ENCODE assay signal across 8 cellular contexts in genomic region chr19:50432221-50432626, GRCh38. TPM values are rescaled to one million over a fixed set of nuclear protein-coding genes. Genes with fewer than 3 reads are reported as not detected.
DNase-seq lines count a peak whose midpoint lies in the region; ATAC-seq and TF ChIP-seq lines count a peak whose summit lies in the region.

No MANE protein-coding gene starts in this region.

- peak overlapping the region; percentile 66 for H3K4me3 Mint-ChIP-seq in activated T-cell treated with anti-CD3 and anti-CD28 coated beads, Interleukin-2, amount 50 U/mL, for 24 hours
- peak overlapping the region; percentile 73 for H3K4me3 Mint-ChIP-seq in T-helper 17 cell

- H3K9me3 Mint-ChIP-seq in activated T-cell treated with anti-CD3 and anti-CD28 coated beads, Interleukin-2, amount 50 U/mL, for 24 hours: no peaks in the 10 kb centered on the region

- no peak for DNase-seq in activated T-cell treated with anti-CD3 and anti-CD28 coated beads, Interleukin-2, amount 50 U/mL, for 24 hours
- DNase-seq in activated T-cell treated with anti-CD3 and anti-CD28 coated beads, Interleukin-2, amount 50 U/mL, for 48 hours: no peak
- DNase-seq in T-helper 17 cell: no peak
- no peak for DNase-seq in right atrium auricular region (ENCODE audit: low spot score)
- no peak for DNase-seq in spleen
- no peak for DNase-seq in NCI-H1694 treated with DMSO at 0.1 percent for 48 hours (lab: John Stamatoyannopoulos, UW)
- DNase-seq in GF-D8 (lab: John Stamatoyannopoulos, UW): no peak

- TF ChIP-seq CTCF in right atrium auricular region (IDR thresholded peaks at IDR 0.05) (no peak), spleen (IDR thresholded peaks at IDR 0.05 in 8 of 11, conservative IDR thresholded peaks at IDR 0.05 in 3 of 11) (no peak)

- H3K4me3 ChIP-seq in right atrium auricular region (peak overlapping the region; percentile 59 to 66), spleen (peak overlapping the region; percentile 43 to 78 (median 62))

- peaks cover 50% of the 10 kb centered on the region for H3K27me3 Mint-ChIP-seq in activated T-cell treated with anti-CD3 and anti-CD28 coated beads, Interleukin-2, amount 50 U/mL, for 24 hours
- peaks cover 36% of the 10 kb centered on the region for H3K27me3 Mint-ChIP-seq in T-helper 17 cell

- H3K27me3 ChIP-seq in right atrium auricular region (peaks cover 0 to 7% of the 10 kb centered on the region in 2 donors), spleen (replicated peaks in 1 of 7) (peaks cover 0 to 41% (median 9%) of the 10 kb centered on the region in 7 donors)

- H3K36me3 ChIP-seq in right atrium auricular region (no peaks in the 10 kb centered on the region), spleen (no peaks in the 10 kb centered on the region)

- H3K27ac ChIP-seq in right atrium auricular region (peak overlapping the region; percentile 42 to 75), spleen (peak overlapping the region; percentile 66 to 94 (median 85))

- H3K4me1 Mint-ChIP-seq in activated T-cell treated with anti-CD3 and anti-CD28 coated beads, Interleukin-2, amount 50 U/mL, for 24 hours (ENCODE audit: low read depth): peaks cover 13% of the 10 kb centered on the region
- peaks cover 11% of the 10 kb centered on the region for H3K4me1 Mint-ChIP-seq in T-helper 17 cell

- H3K36me3 Mint-ChIP-seq in activated T-cell treated with anti-CD3 and anti-CD28 coated beads, Interleukin-2, amount 50 U/mL, for 24 hours (ENCODE audit: low read depth): no peaks in the 10 kb centered on the region
- H3K36me3 Mint-ChIP-seq in T-helper 17 cell (ENCODE audit: low read depth): peaks cover 4% of the 10 kb centered on the region

- ATAC-seq in T-helper 17 cell (no peak), GM18861 (IDR thresholded peaks at IDR 0.05; ENCODE audit: unreplicated experiment) (no peak)

- intact Hi-C loops in spleen (cut with DNase I; ENCODE audit: low total_unique reads): no loop called here

- 0 to 2% (median 1%) methylated on average over 8 to 27 of the region's 27 CpGs for WGBS in spleen, 5 donors

- TF ChIP-seq POLR2A in spleen (IDR thresholded peaks at IDR 0.05): no peak

- H3K9me3 ChIP-seq in T-helper 17 cell (ENCODE audit: control insufficient read depth, low read length, poor library complexity, severe bottlenecking) (no peaks in the 10 kb centered on the region), right atrium auricular region (no peaks in the 10 kb centered on the region), spleen (no peaks in the 10 kb centered on the region)

- H3K27ac Mint-ChIP-seq in activated T-cell treated with anti-CD3 and anti-CD28 coated beads, Interleukin-2, amount 50 U/mL, for 24 hours: peak overlapping the region; percentile 47
- no peak overlapping the region for H3K27ac Mint-ChIP-seq in T-helper 17 cell

- H3K4me1 ChIP-seq in right atrium auricular region: peaks cover 0 to 25% of the 10 kb centered on the region in 2 donors
- peaks cover 8 to 78% (median 49%) of the 10 kb centered on the region in 6 donors for H3K4me1 ChIP-seq in spleen

RNA-seq across cellular contexts. Expression of gene MYBPC2, which starts 0.5 kb away (rescaled TPM):
- under 1 TPM; 0.07 to 0.08 TPM for total RNA-seq in T-helper 17 cell
- not detected for total RNA-seq in right atrium auricular region
- 1 to 10 TPM in 1 of 7 donors, under 1 TPM in 4, not detected in 2; 0.28 to 1.5 (median 0.40) TPM for total RNA-seq in spleen
- polyA plus RNA-seq in spleen: 1 to 10 TPM in 1 of 3 donors, under 1 TPM in 2; 0.33 to 1.7 (median 0.45) TPM

RNA-seq across cellular contexts. Expression of gene SPIB, which starts 13.5 kb away (rescaled TPM):
- total RNA-seq in T-helper 17 cell (1 to 10 TPM; 1.9 to 3.0 TPM), right atrium auricular region (not detected), spleen (10 to 100 TPM; 22.1 to 76.6 (median 34.4) TPM)
- 10 to 100 TPM; 55.5 to 90.5 (median 86.1) TPM for polyA plus RNA-seq in spleen

RNA-seq across cellular contexts. Expression of gene EMC10, which starts 44.1 kb away (rescaled TPM):
- total RNA-seq in T-helper 17 cell (10 to 100 TPM; 76.6 to 78.5 TPM), right atrium auricular region (100 to 1,000 TPM in 1 of 2 donors, 10 to 100 TPM in 1; 94.9 to 112 TPM), spleen (10 to 100 TPM; 53.0 to 72.6 (median 62.5) TPM)
- 10 to 100 TPM; 31.0 to 61.1 (median 50.5) TPM for polyA plus RNA-seq in spleen

RNA-seq across cellular contexts. Expression of gene GARIN5A, which starts 44.4 kb away (rescaled TPM):
- total RNA-seq in T-helper 17 cell: under 1 TPM in 1 of 2 donors, not detected in 1; 0.22 TPM
- total RNA-seq in right atrium auricular region: 1 to 10 TPM; 1.4 to 2.3 TPM
- total RNA-seq in spleen: under 1 TPM in 1 of 7 donors, not detected in 6; 0.61 TPM
- polyA plus RNA-seq in spleen: 1 to 10 TPM in 1 of 3 donors, under 1 TPM in 2; 0.42 to 1.4 (median 0.48) TPM

RNA-seq across cellular contexts. Expression of gene POLD1, which starts 48.1 kb away (rescaled TPM):
- total RNA-seq in T-helper 17 cell: 10 to 100 TPM; 23.5 to 26.6 TPM
- 1 to 10 TPM; 5.9 to 10.0 TPM for total RNA-seq in right atrium auricular region
- total RNA-seq in spleen: 10 to 100 TPM; 26.5 to 39.9 (median 28.2) TPM
- polyA plus RNA-seq in spleen: 10 to 100 TPM; 50.9 to 66.6 (median 66.5) TPM

Comparison
In these comparisons a context has a peak if more than half of its experiments do, and no peak if none do; other contexts are left out.
1. RNA of gene SPIB, which starts 13.5 kb away (total RNA-seq): 22.1 to 76.6 TPM in spleen; 1.9 to 3.0 TPM in T-helper 17 cell and not detected in right atrium auricular region; every median in the first group is over 4 times any median in the second.